25 cellular contexts compared by ENCODE assay signal in the genomic region with DNA sequence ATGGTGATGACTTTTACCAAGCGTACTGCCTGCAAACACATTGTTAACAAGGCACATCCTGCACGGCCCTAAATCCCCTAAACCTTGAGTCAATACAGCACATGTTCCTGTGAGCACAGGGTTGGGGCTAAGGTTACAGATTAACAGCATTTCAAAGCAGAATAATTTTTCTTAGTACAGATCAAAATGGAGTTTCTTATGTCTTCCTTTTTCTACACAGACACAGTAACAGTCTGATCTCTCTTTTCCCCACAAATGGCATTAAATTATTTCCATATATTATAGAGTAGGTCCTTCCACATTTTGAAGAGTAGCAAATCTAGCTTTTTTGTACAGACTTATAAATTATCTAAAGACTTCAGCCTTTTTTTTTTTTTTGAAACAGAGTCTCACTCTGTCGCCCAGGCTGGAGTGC. TPM values are rescaled to one million over a fixed set of nuclear protein-coding genes. Genes with fewer than 3 reads are reported as not detected.
DNase-seq lines count a peak whose midpoint lies in the region; ATAC-seq and TF ChIP-seq lines count a peak whose summit lies in the region.
"Had no signal": no experiment of that assay in that cellular context is flagged by ENCODE, and none has a peak within 500 bp of the region (broad histone marks: within the 10 kb centered on the region; RNA-seq: fewer than 3 reads in every experiment).

No MANE protein-coding gene starts in this region.

- H3K27me3 Mint-ChIP-seq in immature natural killer cell (ENCODE audit: low read depth in 3 of 3) = peaks cover 2 to 7% (median 2%) of the 10 kb centered on the region in 3 donors
- H3K27me3 Mint-ChIP-seq in T-cell = peaks cover 0 to 3% of the 10 kb centered on the region in 2 donors
- H3K27me3 Mint-ChIP-seq in naive thymus-derived CD8-positive, alpha-beta T cell = peaks cover 0 to 5% (median 0%) of the 10 kb centered on the region in 5 donors

- CTCF ChIA-PET in T-cell (lab: Charles Lee) = interaction anchor here in 1 of 2 donors (0.7 kb wide), 1 partner anchor 246 kb away, joined by 4 read pairs; no protein-coding TSS in a partner anchor

- peak overlapping the region in 4 of 5 donors; percentile 73 to 79 (median 75) for H3K4me3 Mint-ChIP-seq in immature natural killer cell
- H3K4me3 Mint-ChIP-seq in T-cell = no peak overlapping the region
- no peak overlapping the region for H3K4me3 Mint-ChIP-seq in naive thymus-derived CD8-positive, alpha-beta T cell

- DNase-seq in HK-2 (ENCODE audit: unreplicated experiment) (peak; percentile 51), immature natural killer cell (no peak), substantia nigra (lab: John Stamatoyannopoulos, UW) (no peak), retina (no peak), T-cell (no peak), NCI-H1417 (lab: John Stamatoyannopoulos, UW) (no peak)
- no peak for DNase-seq in naive thymus-derived CD8-positive, alpha-beta T cell
- DNase-seq: activated CD4-positive, CD25-positive, alpha-beta regulatory T cell treated with anti-CD3 and anti-CD28 coated beads, Interleukin-2, amount 50 U/mL, for 72 hours; central memory CD4-positive, alpha-beta T cell; DMS153; HFFc6; hypothalamus; kidney glomerular epithelial cell; midbrain; NCI-H1436; NCI-H2171 treated with DMSO at 0.1 percent for 48 hours; NCI-H748 treated with DMSO at 0.1 percent for 48 hours; PC-9; stimulated activated CD4-positive, alpha-beta T cell treated with anti-CD3 and anti-CD28 coated beads, Interleukin-2, amount 100 ng/mL, for 24 hours; T-helper 9 cell had no signal

- ATAC-seq in T-cell (replicated peaks in 1 of 4) = no peak
- no peak for ATAC-seq in naive thymus-derived CD8-positive, alpha-beta T cell

- H3K27ac ChIP-seq in VCaP = peak overlapping the region; percentile 100
- H3K27ac ChIP-seq in substantia nigra (ENCODE audit: low read depth, low read length, poor library complexity, severe bottlenecking) = peak overlapping the region; percentile 73

- no peaks in the 10 kb centered on the region for H3K9me3 Mint-ChIP-seq in immature natural killer cell
- no peaks in the 10 kb centered on the region for H3K9me3 Mint-ChIP-seq in T-cell
- H3K9me3 Mint-ChIP-seq in naive thymus-derived CD8-positive, alpha-beta T cell = no peaks in the 10 kb centered on the region
- H3K9me3 Mint-ChIP-seq: activated T-helper 2 cell treated with anti-CD3 and anti-CD28 coated beads, Interferon-gamma antibody, Interleukin-2, Interleukin-4, amounts not matched to agents 10 μg/mL and 5 μg/mL and 100 μg/mL, durations not matched to agents 14 hours and 24 hours and 36 hours; HFFc6 had no signal

- H3K36me3 Mint-ChIP-seq in immature natural killer cell = no peaks in the 10 kb centered on the region
- H3K36me3 Mint-ChIP-seq in T-cell = peaks cover 5% of the 10 kb centered on the region
- peaks cover 0 to 9% (median 3%) of the 10 kb centered on the region in 3 donors for H3K36me3 Mint-ChIP-seq in naive thymus-derived CD8-positive, alpha-beta T cell

- POLR2A ChIA-PET in T-cell (lab: Charles Lee) = no interaction called here
- POLR2A ChIA-PET in naive thymus-derived CD8-positive, alpha-beta T cell (lab: Charles Lee) = interaction anchor here (1.0 kb wide), 1 partner anchor 239 kb away, joined by 5 read pairs; no protein-coding TSS in a partner anchor

- peaks cover 37% of the 10 kb centered on the region in 2 donors for H3K4me1 Mint-ChIP-seq in immature natural killer cell
- peaks cover 12 to 28% (median 20%) of the 10 kb centered on the region in 3 donors for H3K4me1 Mint-ChIP-seq in T-cell
- peaks cover 4 to 33% (median 28%) of the 10 kb centered on the region in 4 donors for H3K4me1 Mint-ChIP-seq in naive thymus-derived CD8-positive, alpha-beta T cell

- H3K27ac Mint-ChIP-seq in immature natural killer cell (peak overlapping the region; percentile 75 to 95 (median 88)), T-cell (no peak overlapping the region)
- H3K27ac Mint-ChIP-seq in naive thymus-derived CD8-positive, alpha-beta T cell = peak overlapping the region in 1 of 10 donors; percentile 69
- H3K27ac Mint-ChIP-seq: activated T-helper 2 cell treated with anti-CD3 and anti-CD28 coated beads, Interferon-gamma antibody, Interleukin-2, Interleukin-4, amounts not matched to agents 10 μg/mL and 5 μg/mL and 100 μg/mL, durations not matched to agents 14 hours and 24 hours and 36 hours; HFFc6 had no signal

- no peak for TF ChIP-seq CTCF in VCaP (conservative IDR thresholded peaks at IDR 0.05)

RNA-seq across cellular contexts. Expression of gene TMEM141, which starts 1.6 kb away (rescaled TPM):
- 10 to 100 TPM; 61.2 to 83.3 (median 62.1) TPM for polyA plus RNA-seq in immature natural killer cell
- 10 to 100 TPM; 24.4 to 53.5 (median 45.8) TPM for total RNA-seq in T-cell
- total RNA-seq in naive thymus-derived CD8-positive, alpha-beta T cell = 10 to 100 TPM; 49.7 to 51.6 TPM
- polyA plus RNA-seq in naive thymus-derived CD8-positive, alpha-beta T cell = 10 to 100 TPM; 34.2 to 40.5 (median 37.3) TPM

RNA-seq across cellular contexts. Expression of gene CCDC183, which starts 6.6 kb away (rescaled TPM):
- under 1 TPM; 0.37 to 0.46 (median 0.40) TPM for polyA plus RNA-seq in immature natural killer cell
- 1 to 10 TPM; 1.9 to 2.9 (median 2.3) TPM for total RNA-seq in T-cell
- 1 to 10 TPM; 1.4 to 2.3 TPM for total RNA-seq in naive thymus-derived CD8-positive, alpha-beta T cell
- polyA plus RNA-seq in naive thymus-derived CD8-positive, alpha-beta T cell = under 1 TPM in 1 of 3 donors, not detected in 2; 0.18 TPM
- total RNA-seq: activated T-helper 2 cell treated with anti-CD3 and anti-CD28 coated beads, Interferon-gamma antibody, Interleukin-2, Interleukin-4, amounts not matched to agents 10 μg/mL and 5 μg/mL and 100 μg/mL, durations not matched to agents 14 hours and 24 hours and 36 hours; HT1080 had no signal

RNA-seq across cellular contexts. Expression of gene RABL6, which starts 18.2 kb away (rescaled TPM):
- 10 to 100 TPM in 2 of 3 donors, 1 to 10 TPM in 1; 5.4 to 24.6 (median 11.0) TPM for polyA plus RNA-seq in immature natural killer cell
- 10 to 100 TPM; 60.5 to 86.7 (median 82.8) TPM for total RNA-seq in T-cell
- 10 to 100 TPM; 72.3 to 74.5 TPM for total RNA-seq in naive thymus-derived CD8-positive, alpha-beta T cell
- 10 to 100 TPM; 11.6 to 17.2 (median 11.9) TPM for polyA plus RNA-seq in naive thymus-derived CD8-positive, alpha-beta T cell

RNA-seq across cellular contexts. Expression of gene LCN15, which starts 25.2 kb away (rescaled TPM):
- polyA plus RNA-seq in immature natural killer cell = not detected
- total RNA-seq in T-cell = not detected
- total RNA-seq in naive thymus-derived CD8-positive, alpha-beta T cell = not detected
- not detected for polyA plus RNA-seq in naive thymus-derived CD8-positive, alpha-beta T cell
- total RNA-seq: activated T-helper 2 cell treated with anti-CD3 and anti-CD28 coated beads, Interferon-gamma antibody, Interleukin-2, Interleukin-4, amounts not matched to agents 10 μg/mL and 5 μg/mL and 100 μg/mL, durations not matched to agents 14 hours and 24 hours and 36 hours; HFFc6; HT1080; PC-9 had no signal
- polyA plus RNA-seq: BJ had no signal

RNA-seq across cellular contexts. Expression of gene LCN8, which starts 31.5 kb away (rescaled TPM):
- polyA plus RNA-seq in immature natural killer cell = under 1 TPM in 1 of 3 donors, not detected in 2; 0.62 TPM
- total RNA-seq in T-cell = under 1 TPM in 1 of 5 donors, not detected in 4; 0.16 TPM
- total RNA-seq in naive thymus-derived CD8-positive, alpha-beta T cell = 1 to 10 TPM; 1.4 to 2.6 TPM
- polyA plus RNA-seq in naive thymus-derived CD8-positive, alpha-beta T cell = not detected
- total RNA-seq: activated T-helper 2 cell treated with anti-CD3 and anti-CD28 coated beads, Interferon-gamma antibody, Interleukin-2, Interleukin-4, amounts not matched to agents 10 μg/mL and 5 μg/mL and 100 μg/mL, durations not matched to agents 14 hours and 24 hours and 36 hours; HFFc6; HT1080; PC-9; SK-MEL-5 had no signal
- polyA plus RNA-seq: BJ had no signal

Comparison
In these comparisons a context has a peak if more than half of its experiments do, and no peak if none do; other contexts are left out.
1. H3K27ac Mint-ChIP-seq: peak in immature natural killer cell (6 of 6); none in T-cell (0 of 2).
2. H3K4me3 Mint-ChIP-seq: peak in immature natural killer cell (4 of 5); none in T-cell (0 of 3) and naive thymus-derived CD8-positive, alpha-beta T cell (0 of 10).